ENCODE assay signal across 11 cellular contexts in genomic region chr2:181142514-181142913, GRCh38.
A peak's percentile ranks its signal among the peaks of the same experiment; 100 is the strongest.
DNase-seq lines count a peak whose midpoint lies in the region; ATAC-seq, FAIRE-seq and TF ChIP-seq lines count a peak whose summit lies in the region.
"Had no signal": no experiment of that assay in that cellular context is flagged by ENCODE, and none has a peak within 500 bp of the region (broad histone marks: within the 10 kb centered on the region; RNA-seq: fewer than 3 reads in every experiment).

No MANE protein-coding gene starts in this region.

- H3K18ac ChIP-seq in mesendoderm (ENCODE audit: low read length) = no peak overlapping the region

- 7% methylated on average over 4 of the region's 4 CpGs for WGBS in GM12878 (ENCODE audit: insufficient coverage, insufficient replicate concordance, low lambda C conversion rate, missing lambda C conversion rate)
- WGBS in mesendoderm (ENCODE audit: extremely low coverage, insufficient coverage, low lambda C conversion rate) = no CpG with 5 or more reads among the region's 4 CpGs
- WGBS in tibial nerve, 2 donors = 83 to 87% methylated on average over 4 of the region's 4 CpGs

- H3K9me3 Mint-ChIP-seq in CD8-positive, alpha-beta T cell = no peaks in the 10 kb centered on the region

- no peak for DNase-seq in CD8-positive, alpha-beta T cell
- DNase-seq in GM12878 (ENCODE audit: low read depth, low spot score) (no peak), mesendoderm (no peak), left cardiac atrium (no peak), tibial nerve (ENCODE audit: low spot score in 2 of 2) (no peak)
- DNase-seq: dermis blood vessel endothelial cell, DMS79 treated with DMSO at 0.1 percent for 48 hours, testis had no signal

- no peak overlapping the region for H2BK5ac ChIP-seq in mesendoderm (ENCODE audit: low read length)

- no peak overlapping the region for H3K56ac ChIP-seq in mesendoderm (ENCODE audit: low read length)

- H3K27ac ChIP-seq in CD8-positive, alpha-beta T cell (ENCODE audit: low read depth, low read length) = peak overlapping the region; percentile 58
- no peak overlapping the region for H3K27ac ChIP-seq in GM12878 (ENCODE audit: control insufficient read depth, insufficient read depth)
- H3K27ac ChIP-seq in mesendoderm (ENCODE audit: low read depth, low read length) = no peak overlapping the region
- no peak overlapping the region for H3K27ac ChIP-seq in tibial nerve
- H3K27ac ChIP-seq: testis had no signal

- peak overlapping the region; percentile 83 for H3K4me3 Mint-ChIP-seq in CD8-positive, alpha-beta T cell

- peak; percentile 61 for FAIRE-seq in GM12878 (lab: Jason Lieb, UNC)

- H3K27me3 Mint-ChIP-seq in CD8-positive, alpha-beta T cell (ENCODE audit: low read depth) = no peaks in the 10 kb centered on the region

- POLR2A ChIA-PET in CD8-positive, alpha-beta T cell (lab: Charles Lee) = interaction anchor here (1.1 to 2.5 kb wide), 2 partner anchors 11 to 23 kb away, joined by 5 to 20 read pairs; no protein-coding TSS in a partner anchor
- POLR2A ChIA-PET in GM12878 (lab: Charles Lee) = no interaction called here

- no peaks in the 10 kb centered on the region for H3K79me1 ChIP-seq in mesendoderm (ENCODE audit: low read length)

- peaks cover 83% of the 10 kb centered on the region for H3K4me1 Mint-ChIP-seq in CD8-positive, alpha-beta T cell (ENCODE audit: low read depth)

- peaks cover 73% of the 10 kb centered on the region for H3K4me1 ChIP-seq in CD8-positive, alpha-beta T cell (ENCODE audit: insufficient read depth, low read length)
- H3K4me1 ChIP-seq in GM12878 (ENCODE audit: control insufficient read depth, insufficient read depth, low read length) = no peaks in the 10 kb centered on the region
- H3K4me1 ChIP-seq in mesendoderm (ENCODE audit: control insufficient read depth, low read depth, low read length) = no peaks in the 10 kb centered on the region
- no peaks in the 10 kb centered on the region for H3K4me1 ChIP-seq in tibial nerve
- H3K4me1 ChIP-seq: testis had no signal

- peak overlapping the region; percentile 25; the same call in 1 of the 2 replicates for H2AFZ ChIP-seq in GM12878 (ENCODE audit: control insufficient read depth, low read depth, low read length)

- BruUV-seq in GM12878 (replicated peaks; lab: Mats Ljungman, UMichigan) = no TSS peak

- H3K79me2 ChIP-seq in GM12878 (ENCODE audit: control insufficient read depth, insufficient read depth, low read length) (no peaks in the 10 kb centered on the region), mesendoderm (ENCODE audit: control insufficient read depth, insufficient read depth, low read length) (no peaks in the 10 kb centered on the region)

- RAD21 ChIA-PET in GM12878 (lab: Charles Lee; ENCODE audit: unreplicated experiment) = interaction anchor here (2.6 kb wide), 1 partner anchor 12 kb away, joined by 7 read pairs; no protein-coding TSS in a partner anchor

- no peak overlapping the region for H4K5ac ChIP-seq in mesendoderm (ENCODE audit: low read length)

- H4K20me1 ChIP-seq in GM12878 (ENCODE audit: control insufficient read depth, insufficient read depth) = no peaks in the 10 kb centered on the region

- H3K4me3 ChIP-seq in CD8-positive, alpha-beta T cell (ENCODE audit: low read depth, low read length) = peak overlapping the region; percentile 41
- H3K4me3 ChIP-seq in GM12878 (no peak overlapping the region), mesendoderm (ENCODE audit: low read length) (no peak overlapping the region), tibial nerve (no peak overlapping the region)
- H3K4me3 ChIP-seq: testis had no signal

- H2BK15ac ChIP-seq in mesendoderm (replicated peaks; ENCODE audit: low read depth) = no peak overlapping the region

- SMC1A ChIA-PET in GM12878 (lab: Charles Lee; ENCODE audit: uncharacterized antibody, unreplicated experiment) = interaction anchor here (1.1 to 2.1 kb wide), 5 partner anchors 12 to 42 kb away, joined by 3 to 6 read pairs (median 4); no protein-coding TSS in a partner anchor

- peaks cover 15% of the 10 kb centered on the region for H3K36me3 Mint-ChIP-seq in CD8-positive, alpha-beta T cell

- TF ChIP-seq RAD21 in GM12878 (IDR thresholded peaks at IDR 0.05; ENCODE audit: insufficient read depth, low read depth, low read length) = no peak

- H2AK5ac ChIP-seq in mesendoderm (ENCODE audit: low read length) = no peak overlapping the region

- TF ChIP-seq POLR2A in GM12878 (IDR thresholded peaks at IDR 0.05; ENCODE audit: low read depth, low read length) (no peak), tibial nerve (IDR thresholded peaks at IDR 0.05) (no peak)

- H3K23ac ChIP-seq in mesendoderm (ENCODE audit: low read length) = no peak overlapping the region

- no peaks in the 10 kb centered on the region for H3K27me3 ChIP-seq in CD8-positive, alpha-beta T cell (ENCODE audit: insufficient read depth, low read length)
- no peaks in the 10 kb centered on the region for H3K27me3 ChIP-seq in GM12878 (replicated peaks in 1 of 2; ENCODE audit: control insufficient read depth in 2 of 2, insufficient read depth in 2 of 2, low read length in 1 of 2)
- no peaks in the 10 kb centered on the region for H3K27me3 ChIP-seq in mesendoderm (ENCODE audit: insufficient read depth, low read length, poor library complexity)
- no peaks in the 10 kb centered on the region for H3K27me3 ChIP-seq in tibial nerve
- H3K27me3 ChIP-seq: testis had no signal

- CTCF ChIA-PET in CD8-positive, alpha-beta T cell (lab: Charles Lee) = interaction anchor here (0.9 to 2.7 kb wide), 4 partner anchors 10 to 169 kb away, joined by 3 to 16 read pairs (median 4); no protein-coding TSS in a partner anchor
- CTCF ChIA-PET in GM12878 (lab: Yijun Ruan, JAX) = interaction anchor here (1.4 kb wide), 1 partner anchor 10 kb away, joined by 3 read pairs; no protein-coding TSS in a partner anchor

- no peaks in the 10 kb centered on the region for H3K36me3 ChIP-seq in CD8-positive, alpha-beta T cell (ENCODE audit: insufficient read depth, low read length)
- no peaks in the 10 kb centered on the region for H3K36me3 ChIP-seq in GM12878 (ENCODE audit: control insufficient read depth in 2 of 2, insufficient read depth in 2 of 2, low read length in 1 of 2)
- H3K36me3 ChIP-seq in mesendoderm (ENCODE audit: control insufficient read depth, insufficient read depth, low read length) = no peaks in the 10 kb centered on the region
- no peaks in the 10 kb centered on the region for H3K36me3 ChIP-seq in tibial nerve

- in situ Hi-C loops in GM12878 (cut with MboI) = no loop called here

- peak; percentile 54 for ATAC-seq in CD8-positive, alpha-beta T cell
- ATAC-seq in GM18511 (IDR thresholded peaks at IDR 0.05; ENCODE audit: unreplicated experiment) = peak; percentile 74
- ATAC-seq in HG03520 (IDR thresholded peaks at IDR 0.05; ENCODE audit: unreplicated experiment) = peak; percentile 43
- ATAC-seq in GM12878 = no peak
- no peak for ATAC-seq in HG02610 (IDR thresholded peaks at IDR 0.05; ENCODE audit: unreplicated experiment)
- ATAC-seq in left cardiac atrium = no peak

- intact Hi-C loops in CD8-positive, alpha-beta T cell (cut with DNase I, micrococcal nuclease) = loop anchor here (1.0 to 10.0 kb wide), 5 partner anchors 17 to 158 kb away; partner anchors contain the start of gene UBE2E3 (in 1 of the 2)
- intact Hi-C loops in GM12878 (cut with micrococcal nuclease; ENCODE audit: unreplicated experiment) = no loop called here
- intact Hi-C loops in left cardiac atrium (cut with DNase I) = no loop called here

- H2BK120ac ChIP-seq in mesendoderm (ENCODE audit: low read depth, low read length) = no peak overlapping the region

- no peak for TF ChIP-seq EP300 in GM12878 (IDR thresholded peaks at IDR 0.05; ENCODE audit: borderline replicate concordance in 1 of 2, control insufficient read depth in 1 of 2, low read depth in 2 of 2, low read length in 2 of 2)
- TF ChIP-seq EP300 in tibial nerve (IDR thresholded peaks at IDR 0.05) = no peak

- peak overlapping the region; percentile 99 for H3K27ac Mint-ChIP-seq in CD8-positive, alpha-beta T cell

- no peaks in the 10 kb centered on the region for H3K9me3 ChIP-seq in CD8-positive, alpha-beta T cell (ENCODE audit: low read length)
- H3K9me3 ChIP-seq in GM12878 (replicated peaks; ENCODE audit: control insufficient read depth, insufficient read depth, low read length) = no peaks in the 10 kb centered on the region; the same call in 2 of the 3 replicates
- H3K9me3 ChIP-seq in tibial nerve = no peaks in the 10 kb centered on the region
- H3K9me3 ChIP-seq: testis had no signal

- no peak overlapping the region for H3K4ac ChIP-seq in mesendoderm (ENCODE audit: low read depth, low read length)

- peak overlapping the region; percentile 44; the same call in 1 of the 2 replicates for H3K4me2 ChIP-seq in GM12878 (ENCODE audit: control insufficient read depth, insufficient read depth)
- no peak overlapping the region for H3K4me2 ChIP-seq in mesendoderm (ENCODE audit: low read length)

- TF ChIP-seq CTCF in CD8-positive, alpha-beta T cell (IDR thresholded peaks at IDR 0.05) = no peak
- TF ChIP-seq CTCF in GM12878 (IDR thresholded peaks at IDR 0.05 in 2 of 3, conservative IDR thresholded peaks at IDR 0.05 in 1 of 3; ENCODE audit: control insufficient read depth in 2 of 3, extremely low read depth in 1 of 3, insufficient read depth in 1 of 3, low read depth in 3 of 3, low read length in 3 of 3) (no peak), tibial nerve (IDR thresholded peaks at IDR 0.05) (no peak)

- H3K9ac ChIP-seq in GM12878 (ENCODE audit: control insufficient read depth, insufficient read depth, low read length) = no peak overlapping the region
- H3K9ac ChIP-seq in mesendoderm (ENCODE audit: low read length) = no peak overlapping the region

- no peak overlapping the region for H4K8ac ChIP-seq in mesendoderm (ENCODE audit: low read depth, low read length)

TF ChIP-seq in GM12878, 131 proteins besides CTCF, POLR2A, EP300 and RAD21:
- TF ChIP-seq RUNX3 (IDR thresholded peaks at IDR 0.05; ENCODE audit: low read length) = peak; percentile 55; the same call in 1 of the 2 replicates
- no peak for TF ChIP-seq JUND (IDR thresholded peaks at IDR 0.05; ENCODE audit: low read depth, low read length)

Comparison
In these comparisons a context has a peak if more than half of its experiments do, and no peak if none do; other contexts are left out.
1. ATAC-seq: peak in CD8-positive, alpha-beta T cell (single experiment), GM18511 (single experiment) and HG03520 (single experiment); none in GM12878 (single experiment), HG02610 (single experiment) and left cardiac atrium (0 of 2).
2. intact Hi-C loops: an anchor here in CD8-positive, alpha-beta T cell (1.0 to 10.0 kb wide); none called in GM12878 and left cardiac atrium.